1 cellular context compared by ENCODE assay signal in genomic region chr5:138643040-138643791, GRCh38.
TF ChIP-seq lines count a peak whose summit lies in the region.

No MANE protein-coding gene starts in this region.

TF ChIP-seq in WTC11, 78 proteins besides CTCF, POLR2A, EP300 and RAD21 (continued from another document):
- TF ChIP-seq PRDM15 (CRISPR knock-in tag; IDR thresholded peaks at IDR 0.05) (no peak), ZNF423 (CRISPR knock-in tag; IDR thresholded peaks at IDR 0.05) (no peak), CDX4 (CRISPR knock-in tag; IDR thresholded peaks at IDR 0.05; ENCODE audit: borderline replicate concordance) (no peak), GRHL2 (CRISPR knock-in tag; IDR thresholded peaks at IDR 0.05; ENCODE audit: insufficient replicate concordance, severe bottlenecking) (no peak), TEAD4 (CRISPR knock-in tag; IDR thresholded peaks at IDR 0.05) (no peak), E2F5 (CRISPR knock-in tag; IDR thresholded peaks at IDR 0.05) (no peak), MYBL2 (CRISPR knock-in tag; IDR thresholded peaks at IDR 0.05) (no peak), ZSCAN18 (CRISPR knock-in tag; IDR thresholded peaks at IDR 0.05) (no peak), FOXP1 (CRISPR knock-in tag; IDR thresholded peaks at IDR 0.05; ENCODE audit: borderline replicate concordance) (no peak), ZNF416 (CRISPR knock-in tag; IDR thresholded peaks at IDR 0.05) (no peak), ZBTB43 (CRISPR knock-in tag; IDR thresholded peaks at IDR 0.05) (no peak), E2F4 (CRISPR knock-in tag; IDR thresholded peaks at IDR 0.05; ENCODE audit: borderline replicate concordance, low read depth) (no peak)
